ENCODE assay signal across 1 cellular context in genomic region chr17:65678534-65678933, GRCh38.
TF ChIP-seq lines count a peak whose summit lies in the region.

No MANE protein-coding gene starts in this region.

TF ChIP-seq in GM23338, 12 proteins besides CTCF, POLR2A, EP300 and RAD21 (continued from another document):
- TF ChIP-seq REST (IDR thresholded peaks at IDR 0.05; ENCODE audit: unreplicated experiment) (no peak), POLR2AphosphoS5 (IDR thresholded peaks at IDR 0.05; ENCODE audit: low read depth) (no peak), EZH2phosphoT487 (IDR thresholded peaks at IDR 0.05; ENCODE audit: unreplicated experiment) (no peak), ETS1 (IDR thresholded peaks at IDR 0.05) (no peak), EZH2 (IDR thresholded peaks at IDR 0.05; ENCODE audit: low read depth, unreplicated experiment) (no peak), STAT1 (IDR thresholded peaks at IDR 0.05; ENCODE audit: unreplicated experiment) (no peak), JUNB (IDR thresholded peaks at IDR 0.05; ENCODE audit: unreplicated experiment) (no peak)
